ENCODE assay signal across 15 cellular contexts in the genomic region with DNA sequence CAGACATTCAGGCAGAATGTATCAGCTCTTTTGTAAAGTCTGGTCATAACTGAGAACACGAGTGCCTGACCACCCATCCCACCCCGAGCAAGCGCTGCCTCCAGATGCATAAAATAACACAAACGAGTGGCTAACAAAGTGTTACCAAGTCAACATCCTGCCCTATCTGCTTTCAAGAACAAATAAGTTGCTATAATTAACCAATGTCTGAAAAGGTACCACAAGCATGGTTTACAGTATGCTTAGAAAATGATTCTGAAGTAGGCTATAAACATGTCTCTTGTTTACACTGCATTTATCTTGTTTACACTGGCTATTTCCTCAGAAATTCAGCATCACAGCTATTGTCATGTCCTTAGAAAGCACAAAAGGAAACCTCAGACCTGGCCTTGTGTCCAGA. TPM values are rescaled to one million over a fixed set of nuclear protein-coding genes. Genes with fewer than 3 reads are reported as not detected.
A peak's percentile ranks its signal among the peaks of the same experiment; 100 is the strongest.
DNase-seq lines count a peak whose midpoint lies in the region; ATAC-seq, FAIRE-seq and TF ChIP-seq lines count a peak whose summit lies in the region.
"Had no signal": no experiment of that assay in that cellular context is flagged by ENCODE, and none has a peak within 500 bp of the region (broad histone marks: within the 10 kb centered on the region; RNA-seq: fewer than 3 reads in every experiment).

No MANE protein-coding gene starts in this region.

- no peaks in the 10 kb centered on the region for H3K36me3 ChIP-seq in IMR-90 (ENCODE audit: control insufficient read depth, insufficient read depth, low read length)
- H3K36me3 ChIP-seq in HepG2 (replicated peaks in 1 of 2; ENCODE audit: control insufficient read depth in 1 of 2, insufficient read depth in 2 of 2, low read length in 2 of 2) = no peaks in the 10 kb centered on the region
- H3K36me3 ChIP-seq in esophagus muscularis mucosa = no peaks in the 10 kb centered on the region
- H3K36me3 ChIP-seq in smooth muscle cell (ENCODE audit: low read depth) = no peaks in the 10 kb centered on the region
- H3K36me3 ChIP-seq: right atrium auricular region, thyroid gland had no signal

- FAIRE-seq in HepG2 (lab: Jason Lieb, UNC) = no peak

- H2BK120ac ChIP-seq in IMR-90 (ENCODE audit: low read depth, low read length) = peak overlapping the region; percentile 22; the same call in 1 of the 2 replicates

- H2BK15ac ChIP-seq in IMR-90 (ENCODE audit: low read depth, low read length) = no peak overlapping the region

- H3K79me2 ChIP-seq in HepG2 (ENCODE audit: insufficient read depth, low read length) = no peaks in the 10 kb centered on the region
- H3K79me2 ChIP-seq in smooth muscle cell (ENCODE audit: low read depth) = no peaks in the 10 kb centered on the region

- H3K14ac ChIP-seq in IMR-90 (replicated peaks; ENCODE audit: low read depth, low read length) = no peak overlapping the region

- DNase-seq in Calu3 = no peak
- DNase-seq in IMR-90 = peak; percentile 33
- DNase-seq in NCI-H748 (lab: John Stamatoyannopoulos, UW; ENCODE audit: unreplicated experiment) = peak; percentile 96
- DNase-seq in HepG2 (ENCODE audit: low spot score) = peak; percentile 44
- no peak for DNase-seq in dedifferentiated amniotic fluid mesenchymal stem cell (ENCODE audit: extremely low spot score)
- no peak for DNase-seq in esophagus muscularis mucosa (ENCODE audit: extremely low spot score)
- DNase-seq in smooth muscle cell (lab: John Stamatoyannopoulos, UW; ENCODE audit: unreplicated experiment) = no peak
- no peak for DNase-seq in iPS-NIHi7 (ENCODE audit: extremely low spot score)
- DNase-seq: activated CD8-positive, alpha-beta memory T cell treated with anti-CD3 and anti-CD28 coated beads for 24 hours; CD4-positive, CD25-positive, alpha-beta regulatory T cell; effector CD8-positive, alpha-beta T cell; NCI-H2171 treated with DMSO at 0.1 percent for 48 hours; SW 1271; thyroid gland had no signal

- no peak overlapping the region for H4K5ac ChIP-seq in IMR-90 (ENCODE audit: low read depth, low read length)

- in situ Hi-C loops in IMR-90 (cut with MboI; ENCODE audit: low sequenced_read_pairs) (no loop called here), HepG2 (cut with HindIII; ENCODE audit: extremely low pct_ligation_motif_present, low pct_unique_long_range_greater_than_20kb) (no loop called here)

- no peak for TF ChIP-seq POLR2A in IMR-90 (IDR thresholded peaks at IDR 0.05; ENCODE audit: low read depth, low read length)
- no peak for TF ChIP-seq POLR2A in HepG2 (IDR thresholded peaks at IDR 0.05; ENCODE audit: insufficient read depth in 1 of 2, low read depth in 2 of 2, low read length in 2 of 2)
- no peak for TF ChIP-seq POLR2A in esophagus muscularis mucosa (IDR thresholded peaks at IDR 0.05; ENCODE audit: low read depth)

- no peak overlapping the region for H4K8ac ChIP-seq in IMR-90 (ENCODE audit: low read depth in 2 of 2, low read length in 2 of 2)

- no peaks in the 10 kb centered on the region for H3K27me3 Mint-ChIP-seq in Calu3 (ENCODE audit: unreplicated experiment)
- H3K27me3 Mint-ChIP-seq: CD4-positive, CD25-positive, alpha-beta regulatory T cell had no signal

- H2AK9ac ChIP-seq in IMR-90 (replicated peaks; ENCODE audit: low read depth, low read length, poor library complexity) = no peak overlapping the region

- H3K4me3 Mint-ChIP-seq in Calu3 (ENCODE audit: low read depth, unreplicated experiment) = peak overlapping the region; percentile 74

- POLR2A ChIA-PET in IMR-90 (lab: Charles Lee; ENCODE audit: unreplicated experiment) = no interaction called here
- POLR2A ChIA-PET in HepG2 (lab: Yijun Ruan, JAX) = interaction anchor here (0.7 to 1.5 kb wide), 2 partner anchors 12 to 98 kb away, joined by 3 read pairs; no protein-coding TSS in a partner anchor

- H3K9ac ChIP-seq in IMR-90 (ENCODE audit: low read depth, low read length) = no peak overlapping the region
- no peak overlapping the region for H3K9ac ChIP-seq in HepG2 (ENCODE audit: insufficient read depth, low read depth, low read length)
- H3K9ac ChIP-seq in smooth muscle cell (ENCODE audit: low read depth) = no peak overlapping the region

- no peaks in the 10 kb centered on the region for H3K9me3 Mint-ChIP-seq in Calu3 (ENCODE audit: low read depth, unreplicated experiment)

- H3F3A ChIP-seq in smooth muscle cell (ENCODE audit: low read depth) = peaks cover 6% of the 10 kb centered on the region

- no peak overlapping the region for H2AK5ac ChIP-seq in IMR-90 (ENCODE audit: low read depth, low read length)

- BruUV-seq in Calu3 (replicated peaks; lab: Mats Ljungman, UMichigan) = no TSS peak
- BruUV-seq in IMR-90 (replicated peaks; lab: Mats Ljungman, UMichigan) = no TSS peak
- BruUV-seq in HepG2 (replicated peaks; lab: Mats Ljungman, UMichigan) = no TSS peak

- dilution Hi-C loops in IMR-90 (cut with HindIII; ENCODE audit: low sequenced_read_pairs, unreplicated experiment) = no loop called here

- no CpG with 5 or more reads among the region's 4 CpGs for WGBS in IMR-90 (ENCODE audit: extremely low coverage in 2 of 2, insufficient read length in 1 of 2), 2 experiments
- 19% methylated on average over 4 of the region's 4 CpGs for WGBS in HepG2 (ENCODE audit: low lambda C conversion rate)
- 44% methylated on average over 4 of the region's 4 CpGs for WGBS in esophagus muscularis mucosa
- WGBS in smooth muscle cell (ENCODE audit: low lambda C conversion rate) = 45% methylated on average over 4 of the region's 4 CpGs

- H3K9me1 ChIP-seq in IMR-90 (ENCODE audit: insufficient read depth, low read length) = peaks cover 5% of the 10 kb centered on the region

- H3K36me3 Mint-ChIP-seq in Calu3 (ENCODE audit: insufficient read depth, unreplicated experiment) = peaks cover 60% of the 10 kb centered on the region

- peak overlapping the region; percentile 11; the same call in 1 of the 2 replicates for H4K91ac ChIP-seq in IMR-90 (ENCODE audit: insufficient read depth, low read depth, low read length)

- H3K4me2 ChIP-seq in IMR-90 (ENCODE audit: low read depth, low read length) = peak overlapping the region; percentile 26; the same call in 1 of the 2 replicates
- peak overlapping the region; percentile 43 for H3K4me2 ChIP-seq in HepG2 (ENCODE audit: low read depth, low read length)
- no peak overlapping the region for H3K4me2 ChIP-seq in smooth muscle cell

- H3K27me3 ChIP-seq in IMR-90 (ENCODE audit: control insufficient read depth, insufficient read depth, low read length) (no peaks in the 10 kb centered on the region), HepG2 (ENCODE audit: control insufficient read depth in 1 of 2, insufficient read depth in 2 of 2, low read length in 2 of 2) (no peaks in the 10 kb centered on the region), esophagus muscularis mucosa (no peaks in the 10 kb centered on the region), smooth muscle cell (ENCODE audit: low read depth) (no peaks in the 10 kb centered on the region)
- H3K27me3 ChIP-seq: right atrium auricular region, thyroid gland had no signal

- H3K4me1 ChIP-seq in IMR-90 (ENCODE audit: control insufficient read depth, insufficient read depth, low read length) (peaks cover 7% of the 10 kb centered on the region), HepG2 (ENCODE audit: insufficient read depth, low read length) (peaks cover 56% of the 10 kb centered on the region), esophagus muscularis mucosa (peaks cover 0 to 22% (median 16%) of the 10 kb centered on the region in 4 donors), smooth muscle cell (ENCODE audit: low read depth) (peaks cover 8% of the 10 kb centered on the region)

- CTCF ChIA-PET in Calu3 (lab: Charles Lee) = no interaction called here
- CTCF ChIA-PET in IMR-90 (lab: Yijun Ruan, JAX) = interaction anchor here (1.4 kb wide), 1 partner anchor 18 kb away, joined by 4 read pairs; no protein-coding TSS in a partner anchor
- CTCF ChIA-PET in HepG2 (lab: Yijun Ruan, JAX; ENCODE audit: low intra/inter-chr PET ratio, low total read pairs) = no interaction called here

- H3K27ac Mint-ChIP-seq in Calu3 (ENCODE audit: unreplicated experiment) = peak overlapping the region; percentile 98

- TF ChIP-seq EP300 in HepG2 (IDR thresholded peaks at IDR 0.05; ENCODE audit: low read depth in 2 of 2, low read length in 2 of 2) (peak in 1 of 2 experiments; percentile 69; a peak in 2 of 4 replicates), HepG2 (CRISPR knock-in tag; IDR thresholded peaks at IDR 0.05; ENCODE audit: borderline replicate concordance) (no peak; the same call in 1 of the 2 replicates), esophagus muscularis mucosa (IDR thresholded peaks at IDR 0.05) (no peak)

- intact Hi-C loops in Calu3 (cut with micrococcal nuclease; ENCODE audit: unreplicated experiment) (loop anchor here (5.0 kb wide), 1 partner anchor 83 kb away; a partner anchor contains a TSS), IMR-90 (cut with micrococcal nuclease) (no loop called here), HepG2 (cut with micrococcal nuclease; ENCODE audit: unreplicated experiment) (loop anchor here (5.0 kb wide), 1 partner anchor 47 kb away; no protein-coding TSS in a partner anchor), esophagus muscularis mucosa (cut with DNase I) (no loop called here)

- ATAC-seq in IMR-90 (ENCODE audit: low read depth) (peak; percentile 47), HepG2 (no peak)

- peaks cover 31% of the 10 kb centered on the region for H3K4me1 Mint-ChIP-seq in Calu3 (ENCODE audit: low read depth, unreplicated experiment)

- H4K20me1 ChIP-seq in IMR-90 (ENCODE audit: insufficient read depth, low read length) (no peaks in the 10 kb centered on the region), HepG2 (ENCODE audit: insufficient read depth, low read length) (no peaks in the 10 kb centered on the region), smooth muscle cell (ENCODE audit: low read depth) (no peaks in the 10 kb centered on the region)

- TF ChIP-seq RAD21 in IMR-90 (IDR thresholded peaks at IDR 0.05; ENCODE audit: low read length) = no peak
- no peak for TF ChIP-seq RAD21 in HepG2 (CRISPR knock-in tag; IDR thresholded peaks at IDR 0.05)

- H3K9me3 ChIP-seq in IMR-90 (ENCODE audit: control insufficient read depth, insufficient read depth, low read length) (no peaks in the 10 kb centered on the region), HepG2 (ENCODE audit: low read length) (no peaks in the 10 kb centered on the region), esophagus muscularis mucosa (no peaks in the 10 kb centered on the region), smooth muscle cell (replicated peaks; ENCODE audit: low read depth) (no peaks in the 10 kb centered on the region)
- H3K9me3 ChIP-seq: right atrium auricular region, thyroid gland had no signal

- TF ChIP-seq CTCF in Calu3 (IDR thresholded peaks at IDR 0.05; ENCODE audit: unreplicated experiment) = no peak
- TF ChIP-seq CTCF in IMR-90 (conservative IDR thresholded peaks at IDR 0.05; ENCODE audit: low read depth, low read length) = no peak
- no peak for TF ChIP-seq CTCF in HepG2 (CRISPR knock-in tag; IDR thresholded peaks at IDR 0.05)
- TF ChIP-seq CTCF in esophagus muscularis mucosa (IDR thresholded peaks at IDR 0.05) = no peak
- no peak for TF ChIP-seq CTCF in smooth muscle cell (IDR thresholded peaks at IDR 0.05; ENCODE audit: borderline replicate concordance, insufficient read depth, poor library complexity, severe bottlenecking)

- H2AFZ ChIP-seq in IMR-90 (replicated peaks; ENCODE audit: low read length, poor library complexity) = no peak overlapping the region
- no peak overlapping the region for H2AFZ ChIP-seq in HepG2 (ENCODE audit: low read length)
- no peak overlapping the region for H2AFZ ChIP-seq in smooth muscle cell (ENCODE audit: low read depth)

- no peaks in the 10 kb centered on the region for H3K79me1 ChIP-seq in IMR-90 (ENCODE audit: low read depth in 1 of 2, low read length in 2 of 2)

- H2BK5ac ChIP-seq in IMR-90 (ENCODE audit: low read depth, low read length, poor library complexity, severe bottlenecking) = peak overlapping the region; percentile 4

- no peak overlapping the region for H3K4me3 ChIP-seq in IMR-90 (ENCODE audit: insufficient read depth, low read depth, low read length)
- H3K4me3 ChIP-seq in HepG2 (replicated peaks in 1 of 3; ENCODE audit: insufficient read depth in 1 of 3, low read depth in 2 of 3, low read length in 3 of 3) = no peak overlapping the region
- no peak overlapping the region for H3K4me3 ChIP-seq in esophagus muscularis mucosa
- H3K4me3 ChIP-seq in smooth muscle cell = no peak overlapping the region
- H3K4me3 ChIP-seq: right atrium auricular region, thyroid gland had no signal

- 0 out of 2 replicates have a peak overlapping the region, but pooled peaks have one; percentile 31 for H3K23ac ChIP-seq in IMR-90 (ENCODE audit: low read depth, low read length)

- H3K18ac ChIP-seq in IMR-90 (ENCODE audit: low read depth, low read length) = no peak overlapping the region

- 0 out of 2 replicates have a peak overlapping the region, but pooled peaks have one; percentile 33 for H2BK20ac ChIP-seq in IMR-90 (ENCODE audit: low read depth, low read length)

- H3K56ac ChIP-seq in IMR-90 (ENCODE audit: extremely low read depth, insufficient read depth, low read length) = no peak overlapping the region

- H3K4ac ChIP-seq in IMR-90 (ENCODE audit: low read depth, low read length) = peak overlapping the region; percentile 30; the same call in 1 of the 2 replicates

- no peak overlapping the region for H3K27ac ChIP-seq in IMR-90 (ENCODE audit: insufficient read depth, low read length)
- no peak overlapping the region for H3K27ac ChIP-seq in HepG2 (ENCODE audit: extremely low read length, insufficient read depth, low read length)
- no peak overlapping the region for H3K27ac ChIP-seq in esophagus muscularis mucosa (replicated peaks in 1 of 4)
- H3K27ac ChIP-seq in smooth muscle cell (ENCODE audit: low read depth) = no peak overlapping the region
- H3K27ac ChIP-seq: right atrium auricular region, thyroid gland had no signal

RNA-seq across cellular contexts. Expression of a gene that starts 49.5 kb away (rescaled TPM):
- 114 and 117 TPM in 2 replicates for total RNA-seq in Calu3 (2022)
- total RNA-seq in IMR-90 (2012; rRNA removed) = under 0.01 and 0.28 TPM in 2 replicates
- 0.14 TPM in 1 of 2 replicates, not detected in the other for polyA plus RNA-seq in IMR-90 (2012; rRNA removed)
- 0.08 and 0.40 TPM in 2 replicates for polyA plus RNA-seq in IMR-90 (2012; cell fraction: cytosol; rRNA removed)
- 0.05 TPM in 1 of 2 replicates, not detected in the other for polyA plus RNA-seq in IMR-90 (2012; cell fraction: nucleus; rRNA removed; ENCODE audit: low replicate concordance)
- total RNA-seq in HepG2 (2016; rRNA removed; fragmentation: Illumina TruSeq; extraction: Trizol) = 13.8 and 18.5 TPM in 2 replicates
- 2.4 and 2.7 TPM in 2 replicates for total RNA-seq in HepG2 (2016; cell fraction: cytosol; rRNA removed; fragmentation: Illumina TruSeq; extraction: Trizol; ENCODE audit: low read depth)
- total RNA-seq in HepG2 (2016; cell fraction: insoluble cytoplasmic fraction; rRNA removed; fragmentation: Illumina TruSeq; extraction: Trizol) = 12.7 and 17.4 TPM in 2 replicates
- total RNA-seq in HepG2 (2016; cell fraction: membrane; rRNA removed; fragmentation: Illumina TruSeq; extraction: Trizol) = 9.7 and 10.0 TPM in 2 replicates
- 9.3 and 9.7 TPM in 2 replicates for total RNA-seq in HepG2 (2016; cell fraction: nucleus; rRNA removed; fragmentation: Illumina TruSeq; extraction: Trizol)
- 3.6 and 4.6 TPM in 2 replicates for polyA plus RNA-seq in HepG2 (2011; rRNA removed)
- 3.8 and 6.8 TPM in 2 replicates for polyA plus RNA-seq in HepG2 (2011; cell fraction: cytosol; rRNA removed)
- 1.4 and 3.6 TPM in 2 replicates for polyA plus RNA-seq in HepG2 (2011; cell fraction: nucleus; rRNA removed)
- 5.0 and 6.6 TPM in 2 replicates for polyA plus RNA-seq in HepG2 (2012)
- polyA plus RNA-seq in HepG2 (2016; cell fraction: cytosol; fragmentation: Illumina TruSeq; extraction: Trizol; ENCODE audit: low read depth) = 1.0 and 1.1 TPM in 2 replicates
- polyA plus RNA-seq in HepG2 (2016; cell fraction: insoluble cytoplasmic fraction; fragmentation: Illumina TruSeq; extraction: Trizol; ENCODE audit: low read depth) = 14.5 and 14.6 TPM in 2 replicates
- polyA plus RNA-seq in HepG2 (2016; cell fraction: membrane; fragmentation: Illumina TruSeq; extraction: Trizol; ENCODE audit: low read depth) = 4.6 TPM in 2 replicates
- polyA plus RNA-seq in HepG2 (2016; cell fraction: nucleus; fragmentation: Illumina TruSeq; extraction: Trizol; ENCODE audit: insufficient read depth, low read depth) = 7.6 and 7.8 TPM in 2 replicates
- polyA minus RNA-seq in HepG2 (2011; rRNA and poly(A)+ RNA removed; ENCODE audit: low replicate concordance) = 0.63 and 5.2 TPM in 2 replicates
- 2.9 and 6.4 TPM in 2 replicates for polyA minus RNA-seq in HepG2 (2011; cell fraction: cytosol; rRNA and poly(A)+ RNA removed)
- 3.2 and 7.1 TPM in 2 replicates for polyA minus RNA-seq in HepG2 (2011; cell fraction: nucleus; rRNA and poly(A)+ RNA removed)
- 10 to 100 TPM in 2 of 4 donors, 1 to 10 TPM in 2; 4.7 to 16.6 (median 8.8) TPM for total RNA-seq in esophagus muscularis mucosa
- total RNA-seq in smooth muscle cell = 0.09 and 1.2 TPM in 2 replicates
- not detected in 2 replicates for polyA plus RNA-seq in smooth muscle cell

Comparison
In these comparisons a context has a peak if more than half of its experiments do, and no peak if none do; other contexts are left out.
1. DNase-seq: peak in IMR-90 (single experiment), NCI-H748 (single experiment) and HepG2 (single experiment); none in Calu3 (single experiment), dedifferentiated amniotic fluid mesenchymal stem cell (single experiment), esophagus muscularis mucosa (single experiment), smooth muscle cell (single experiment) and iPS-NIHi7 (single experiment).
2. intact Hi-C loops: an anchor here in Calu3 (5.0 kb wide) and HepG2 (5.0 kb wide); none called in IMR-90 and esophagus muscularis mucosa.